ENCODE assay signal across 8 cellular contexts in the genomic region with DNA sequence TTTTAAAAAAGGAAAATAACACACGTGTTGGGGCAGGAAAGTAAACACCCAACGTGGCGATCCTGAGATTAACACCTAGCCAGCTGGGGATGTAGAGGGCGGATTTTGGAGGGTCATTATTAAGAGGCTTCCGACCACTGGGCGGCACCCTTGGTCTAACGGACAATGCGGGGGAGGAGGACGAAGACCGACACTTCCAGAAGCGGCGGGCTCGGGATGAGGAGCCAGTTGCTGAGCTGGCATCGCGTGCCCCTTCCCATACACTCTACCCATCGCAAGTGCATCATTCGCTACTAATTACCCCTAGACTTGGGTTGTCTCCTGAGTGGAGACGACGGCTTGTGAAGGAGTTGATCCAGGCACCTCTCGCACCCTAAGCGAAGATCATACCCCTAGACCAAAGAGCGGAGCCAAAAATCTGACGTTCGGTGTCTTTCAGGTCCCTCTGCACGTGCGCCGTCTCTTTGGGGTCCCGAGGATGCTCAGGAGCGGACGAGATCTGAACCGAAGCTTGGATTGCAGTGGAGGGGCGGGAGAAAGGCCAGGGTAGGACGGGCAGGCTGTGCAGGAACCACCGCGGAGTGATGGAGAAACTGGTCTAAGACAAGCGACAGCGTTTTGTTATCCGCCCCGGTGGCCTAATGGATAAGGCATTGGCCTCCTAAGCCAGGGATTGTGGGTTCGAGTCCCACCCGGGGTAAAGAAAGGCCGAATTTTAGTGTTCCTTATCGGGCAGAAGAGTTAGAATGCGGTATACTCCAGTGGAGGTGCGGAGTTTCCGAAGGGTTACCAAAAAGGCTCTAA. TPM values are rescaled to one million over a fixed set of nuclear protein-coding genes. Genes with fewer than 3 reads are reported as not detected.
DNase-seq lines count a peak whose midpoint lies in the region; ATAC-seq, FAIRE-seq and TF ChIP-seq lines count a peak whose summit lies in the region.

No MANE protein-coding gene starts in this region.

- no peak overlapping the region for H4K8ac ChIP-seq in neuronal stem cell (ENCODE audit: low read depth, low read length)

- peak overlapping the region; percentile 77 for H3K4me2 ChIP-seq in neuronal stem cell (ENCODE audit: insufficient read depth, low read length, poor library complexity, severe bottlenecking)

- peak overlapping the region; percentile 14 for H3K14ac ChIP-seq in neuronal stem cell (ENCODE audit: low read length)

- H3K27me3 ChIP-seq in MG63: no peaks in the 10 kb centered on the region
- no peaks in the 10 kb centered on the region for H3K27me3 ChIP-seq in RWPE2 (ENCODE audit: insufficient read depth, poor library complexity, severe bottlenecking)
- peaks cover 0 to 14% (median 12%) of the 10 kb centered on the region in 3 experiments for H3K27me3 ChIP-seq in neuronal stem cell (ENCODE audit: control insufficient read depth in 3 of 3, insufficient read depth in 3 of 3, low read depth in 1 of 3, low read length in 3 of 3)
- no peaks in the 10 kb centered on the region for H3K27me3 ChIP-seq in subcutaneous abdominal adipose tissue (ENCODE audit: control insufficient read depth in 5 of 5, insufficient read depth in 4 of 5, low read length in 5 of 5)

- H2AK5ac ChIP-seq in neuronal stem cell (ENCODE audit: low read depth, low read length): no peak overlapping the region

- H3K36me3 ChIP-seq in MG63 (no peaks in the 10 kb centered on the region), RWPE2 (ENCODE audit: low read depth) (no peaks in the 10 kb centered on the region), neuronal stem cell (replicated peaks in 1 of 2; ENCODE audit: control insufficient read depth in 2 of 2, insufficient read depth in 2 of 2, low read length in 2 of 2) (no peaks in the 10 kb centered on the region), subcutaneous abdominal adipose tissue (ENCODE audit: control insufficient read depth in 5 of 5, insufficient read depth in 5 of 5, low read length in 5 of 5) (no peaks in the 10 kb centered on the region)

- H3K4me3 ChIP-seq in MG63: peak overlapping the region; percentile 65
- peak overlapping the region; percentile 51 for H3K4me3 ChIP-seq in RWPE2 (ENCODE audit: severe bottlenecking)
- H3K4me3 ChIP-seq in neuronal stem cell (ENCODE audit: low read length in 2 of 2): peak overlapping the region; percentile 60 to 88
- H3K4me3 ChIP-seq in subcutaneous abdominal adipose tissue (ENCODE audit: low read depth in 1 of 5, low read length in 5 of 5): peak overlapping the region; percentile 62 to 79 (median 67)

- no peak overlapping the region for H2BK120ac ChIP-seq in neuronal stem cell (ENCODE audit: low read depth, low read length)

- no peak overlapping the region for H2BK5ac ChIP-seq in neuronal stem cell (ENCODE audit: low read length)

- no peaks in the 10 kb centered on the region for H3K4me1 ChIP-seq in RWPE2 (ENCODE audit: insufficient read depth, poor library complexity, severe bottlenecking)
- peaks cover 3 to 5% of the 10 kb centered on the region in 2 donors for H3K4me1 ChIP-seq in neuronal stem cell (ENCODE audit: control insufficient read depth in 2 of 2, insufficient read depth in 1 of 2, low read depth in 1 of 2, low read length in 2 of 2)
- peaks cover 4 to 31% (median 27%) of the 10 kb centered on the region in 5 donors for H3K4me1 ChIP-seq in subcutaneous abdominal adipose tissue (ENCODE audit: control insufficient read depth in 5 of 5, insufficient read depth in 5 of 5, low read length in 5 of 5)

- H3K27ac ChIP-seq in RWPE2 (ENCODE audit: poor library complexity, severe bottlenecking): peak overlapping the region; percentile 39
- H3K27ac ChIP-seq in neuronal stem cell (replicated peaks; ENCODE audit: low read length): peak overlapping the region; percentile 66
- peak overlapping the region; percentile 52 for H3K27ac ChIP-seq in subcutaneous abdominal adipose tissue (ENCODE audit: low read depth, low read length)

- peak overlapping the region; percentile 65 for H3K9ac ChIP-seq in neuronal stem cell (ENCODE audit: low read depth, low read length, poor library complexity)
- peak overlapping the region in 2 of 5 donors; percentile 28 to 56 for H3K9ac ChIP-seq in subcutaneous abdominal adipose tissue (ENCODE audit: low read length in 5 of 5)

- DNase-seq in EL (peak; percentile 93), MG63 (peak; percentile 91), RWPE2 (ENCODE audit: low spot score) (peak; percentile 86), frontal cortex (ENCODE audit: low spot score in 2 of 2) (peak; percentile 70 to 78), neuronal stem cell (ENCODE audit: low spot score) (peak; percentile 96)
- peak; percentile 58 to 78 (median 65) for DNase-seq in activated naive CD4-positive, alpha-beta T cell (lab: John Stamatoyannopoulos, UW)

- no peak overlapping the region for H3K4ac ChIP-seq in neuronal stem cell (ENCODE audit: low read length)

- ATAC-seq in RWPE2 (ENCODE audit: low read depth): peak; percentile 43
- ATAC-seq in HG03135 (IDR thresholded peaks at IDR 0.05; ENCODE audit: unreplicated experiment): no peak

- peak overlapping the region; percentile 81 for H3K18ac ChIP-seq in neuronal stem cell (ENCODE audit: low read length)

- H3K9me3 ChIP-seq in MG63: no peaks in the 10 kb centered on the region
- no peaks in the 10 kb centered on the region for H3K9me3 ChIP-seq in RWPE2 (ENCODE audit: severe bottlenecking)
- no peaks in the 10 kb centered on the region for H3K9me3 ChIP-seq in neuronal stem cell (replicated peaks in 1 of 2; ENCODE audit: control insufficient read depth in 2 of 2, insufficient read depth in 1 of 2, low read depth in 1 of 2, low read length in 2 of 2)
- H3K9me3 ChIP-seq in subcutaneous abdominal adipose tissue (ENCODE audit: control insufficient read depth in 5 of 5, low read length in 5 of 5): peaks cover 0 to 4% (median 0%) of the 10 kb centered on the region in 5 donors

- no peak overlapping the region for H2BK15ac ChIP-seq in neuronal stem cell (ENCODE audit: low read length)

- no peak overlapping the region for H4K91ac ChIP-seq in neuronal stem cell (ENCODE audit: low read depth, low read length, poor library complexity)

- H2BK12ac ChIP-seq in neuronal stem cell (ENCODE audit: low read length): no peak overlapping the region

- H2AFZ ChIP-seq in neuronal stem cell (ENCODE audit: low read length): peak overlapping the region; percentile 90

- H3K23ac ChIP-seq in neuronal stem cell (ENCODE audit: low read depth, low read length, poor library complexity): no peak overlapping the region

- no peak for FAIRE-seq in frontal cortex (lab: Jason Lieb, UNC)

- peak; percentile 69 for TF ChIP-seq CTCF in RWPE2 (IDR thresholded peaks at IDR 0.05; ENCODE audit: poor library complexity, severe bottlenecking)

- no CpG with 5 or more reads among the region's 46 CpGs for WGBS in neuronal stem cell (ENCODE audit: extremely low coverage in 2 of 2, insufficient read length in 2 of 2, insufficient replicate concordance in 1 of 2), 2 donors

- no peaks in the 10 kb centered on the region for H3K79me1 ChIP-seq in neuronal stem cell (ENCODE audit: low read depth, low read length)

RNA-seq across cellular contexts. Expression of gene ZNF213, which starts 17.6 kb away (rescaled TPM):
- total RNA-seq in MG63 (2014; rRNA removed; shearing (Covaris generic); ENCODE audit: low replicate concordance): 2.8 and 11.9 TPM in 2 replicates
- 6.9 TPM for total RNA-seq in frontal cortex
- 8.2 TPM for polyA plus RNA-seq in neuronal stem cell (2013, experiment 1 of 2)
- 7.9 TPM for polyA plus RNA-seq in neuronal stem cell (2013, experiment 2 of 2)

RNA-seq across cellular contexts. Expression of gene OR1F1, which starts 35.5 kb away (rescaled TPM):
- not detected in 2 replicates for total RNA-seq in MG63 (2014; rRNA removed; shearing (Covaris generic); ENCODE audit: low replicate concordance)
- total RNA-seq in frontal cortex: 0.41 TPM
- 0.21 TPM for polyA plus RNA-seq in neuronal stem cell (2013, experiment 1 of 2)
- polyA plus RNA-seq in neuronal stem cell (2013, experiment 2 of 2): 0.10 TPM

RNA-seq across cellular contexts. Expression of gene ZNF205, which starts 40.1 kb away (rescaled TPM):
- 15.5 and 22.6 TPM in 2 replicates for total RNA-seq in MG63 (2014; rRNA removed; shearing (Covaris generic); ENCODE audit: low replicate concordance)
- 17.9 TPM for total RNA-seq in frontal cortex
- 10.4 TPM for polyA plus RNA-seq in neuronal stem cell (2013, experiment 1 of 2)
- polyA plus RNA-seq in neuronal stem cell (2013, experiment 2 of 2): 9.9 TPM

RNA-seq across cellular contexts. Expression of gene ZSCAN10, which starts 53.4 kb away (rescaled TPM):
- not detected in 2 replicates for total RNA-seq in MG63 (2014; rRNA removed; shearing (Covaris generic); ENCODE audit: low replicate concordance)
- not detected for total RNA-seq in frontal cortex
- 1.1 TPM for polyA plus RNA-seq in neuronal stem cell (2013, experiment 1 of 2)
- 1.1 TPM for polyA plus RNA-seq in neuronal stem cell (2013, experiment 2 of 2)
